In genomic region chr15:74402873-74403589, GRCh38 we compare ENCODE assay signal across 8 cellular contexts. TPM values are rescaled to one million over a fixed set of nuclear protein-coding genes. Genes with fewer than 3 reads are reported as not detected.
A peak's percentile ranks its signal among the peaks of the same experiment; 100 is the strongest.
DNase-seq lines count a peak whose midpoint lies in the region; ATAC-seq and TF ChIP-seq lines count a peak whose summit lies in the region.

No MANE protein-coding gene starts in this region.

- no peak overlapping the region for H3K14ac ChIP-seq in trophoblast cell (ENCODE audit: low read length)

- H3K23ac ChIP-seq in trophoblast cell (ENCODE audit: low read length), result no peak overlapping the region

- no peak overlapping the region for H4K12ac ChIP-seq in trophoblast cell (ENCODE audit: low read depth, low read length)

- DNase-seq in NB4 (ENCODE audit: low read depth) (peak; percentile 86), DMS79 (lab: John Stamatoyannopoulos, UW) (no peak), trophoblast cell (no peak), NCI-H748 treated with DMSO at 0.1 percent for 48 hours (lab: John Stamatoyannopoulos, UW) (no peak), NCI-H1092 treated with DMSO at 0.1 percent for 48 hours (lab: John Stamatoyannopoulos, UW) (no peak)
- peak; percentile 17 to 53 for DNase-seq in stimulated activated CD4-positive, alpha-beta T cell treated with anti-CD3 and anti-CD28 coated beads, Interleukin-15, amount 100 ng/mL, for 1 hour (ENCODE audit: low read depth in 1 of 2, low spot score in 1 of 2)

- no peak overlapping the region for H2AFZ ChIP-seq in trophoblast cell (ENCODE audit: insufficient read depth, low read length, poor library complexity)

- H3K79me2 ChIP-seq in trophoblast cell (ENCODE audit: control insufficient read depth, insufficient read depth, low read length, poor library complexity), result peaks cover 2% of the 10 kb centered on the region

- H4K8ac ChIP-seq in trophoblast cell (ENCODE audit: low read depth, low read length), result no peak overlapping the region

- peak; percentile 31 for ATAC-seq in GM21423 (IDR thresholded peaks at IDR 0.05; ENCODE audit: unreplicated experiment)
- peak; percentile 87 for ATAC-seq in activated T-helper 17 cell treated with anti-CD3 and anti-CD28 coated beads, Interleukin-2, amount 50 U/mL, for 72 hours (replicated peaks)

- TF ChIP-seq CTCF in NB4 (IDR thresholded peaks at IDR 0.05; ENCODE audit: low read depth, low read length), result no peak

- H3K27me3 ChIP-seq in trophoblast cell (ENCODE audit: insufficient read depth, low read length), result no peaks in the 10 kb centered on the region

- H3K9me3 ChIP-seq in trophoblast cell (ENCODE audit: insufficient read depth, low read depth, low read length), result peaks cover 8% of the 10 kb centered on the region

- H3K36me3 ChIP-seq in trophoblast cell (ENCODE audit: control insufficient read depth in 1 of 2, insufficient read depth in 2 of 2, low read length in 2 of 2), result no peaks in the 10 kb centered on the region

- H3K4me2 ChIP-seq in trophoblast cell (ENCODE audit: low read length), result no peak overlapping the region

- H3K36me3 Mint-ChIP-seq in activated T-helper 17 cell treated with anti-CD3 and anti-CD28 coated beads, Interleukin-2, amount 50 U/mL, for 72 hours (ENCODE audit: low read depth), result no peaks in the 10 kb centered on the region

- no peak overlapping the region for H4K91ac ChIP-seq in trophoblast cell (ENCODE audit: low read depth, low read length)

- H3K9me3 Mint-ChIP-seq in activated T-helper 17 cell treated with anti-CD3 and anti-CD28 coated beads, Interleukin-2, amount 50 U/mL, for 72 hours, result no peaks in the 10 kb centered on the region

- H2BK120ac ChIP-seq in trophoblast cell (ENCODE audit: insufficient read depth, low read length, poor library complexity), result no peak overlapping the region

- peak overlapping the region; percentile 67 for H3K4me3 Mint-ChIP-seq in activated T-helper 17 cell treated with anti-CD3 and anti-CD28 coated beads, Interleukin-2, amount 50 U/mL, for 72 hours

- no peak overlapping the region for H3K9ac ChIP-seq in trophoblast cell (ENCODE audit: low read length)

- H2AK5ac ChIP-seq in trophoblast cell (ENCODE audit: low read length), result no peak overlapping the region

- H3K27ac ChIP-seq in trophoblast cell (ENCODE audit: low read depth, low read length), result no peak overlapping the region

- H3K4me1 ChIP-seq in trophoblast cell (ENCODE audit: control insufficient read depth in 1 of 2, insufficient read depth in 2 of 2, low read length in 2 of 2), result peaks cover 20 to 26% of the 10 kb centered on the region in 2 experiments

- TF ChIP-seq POLR2A in NB4 (IDR thresholded peaks at IDR 0.05; ENCODE audit: extremely low read depth, insufficient read length), result no peak

- H3K18ac ChIP-seq in trophoblast cell (ENCODE audit: low read length), result no peak overlapping the region

- H3K4me3 ChIP-seq in NB4 (ENCODE audit: low read depth, low read length) (no peak overlapping the region), trophoblast cell (ENCODE audit: low read depth, low read length) (no peak overlapping the region)

- H2BK12ac ChIP-seq in trophoblast cell (ENCODE audit: low read length), result no peak overlapping the region

- H3K4ac ChIP-seq in trophoblast cell (ENCODE audit: low read depth, low read length), result no peak overlapping the region

- WGBS in trophoblast cell (ENCODE audit: extremely low coverage, insufficient coverage, insufficient read length), result no CpG with 5 or more reads among the region's 13 CpGs

- H3K27ac Mint-ChIP-seq in activated T-helper 17 cell treated with anti-CD3 and anti-CD28 coated beads, Interleukin-2, amount 50 U/mL, for 72 hours, result peak overlapping the region; percentile 83

- no peaks in the 10 kb centered on the region for H3K27me3 Mint-ChIP-seq in activated T-helper 17 cell treated with anti-CD3 and anti-CD28 coated beads, Interleukin-2, amount 50 U/mL, for 72 hours

- peaks cover 13% of the 10 kb centered on the region for H3K79me1 ChIP-seq in trophoblast cell (ENCODE audit: low read length)

- H3K4me1 Mint-ChIP-seq in activated T-helper 17 cell treated with anti-CD3 and anti-CD28 coated beads, Interleukin-2, amount 50 U/mL, for 72 hours, result peaks cover 44% of the 10 kb centered on the region

- no peak overlapping the region for H2BK5ac ChIP-seq in trophoblast cell (ENCODE audit: low read depth, low read length, poor library complexity)

RNA-seq across cellular contexts. Expression of gene SEMA7A, which starts 30.7 kb away (rescaled TPM):
- total RNA-seq in activated T-helper 17 cell treated with anti-CD3 and anti-CD28 coated beads, Interleukin-2, amount 50 U/mL, for 72 hours, result 10 to 100 TPM; 11.7 to 44.9 TPM
- polyA plus RNA-seq in trophoblast cell (2013), result 135 and 149 TPM in 2 replicates

RNA-seq across cellular contexts. Expression of gene CYP11A1, which starts 35.6 kb away (rescaled TPM):
- total RNA-seq in activated T-helper 17 cell treated with anti-CD3 and anti-CD28 coated beads, Interleukin-2, amount 50 U/mL, for 72 hours, result not detected
- polyA plus RNA-seq in trophoblast cell (2013), result 217 and 235 TPM in 2 replicates

RNA-seq across cellular contexts. Expression of gene UBL7, which starts 57.9 kb away (rescaled TPM):
- 10 to 100 TPM; 38.0 to 52.6 TPM for total RNA-seq in activated T-helper 17 cell treated with anti-CD3 and anti-CD28 coated beads, Interleukin-2, amount 50 U/mL, for 72 hours
- polyA plus RNA-seq in trophoblast cell (2013), result 34.6 and 35.4 TPM in 2 replicates

Comparison
In these comparisons a context has a peak if more than half of its experiments do, and no peak if none do; other contexts are left out.
1. DNase-seq: peak in NB4 (single experiment) and stimulated activated CD4-positive, alpha-beta T cell treated with anti-CD3 and anti-CD28 coated beads, Interleukin-15, amount 100 ng/mL, for 1 hour (2 of 2); none in DMS79 (single experiment), trophoblast cell (0 of 2), NCI-H748 treated with DMSO at 0.1 percent for 48 hours (single experiment) and NCI-H1092 treated with DMSO at 0.1 percent for 48 hours (single experiment).